ENCODE assay signal across 1 cellular context in genomic region chr3:172175254-172175599, GRCh38.
TF ChIP-seq lines count a peak whose summit lies in the region.

No MANE protein-coding gene starts in this region.

TF ChIP-seq in H1, 55 proteins besides CTCF, POLR2A, EP300 and RAD21 (continued from another document):
- TF ChIP-seq RBBP5 (IDR thresholded peaks at IDR 0.05; ENCODE audit: borderline replicate concordance, low read depth, low read length): no peak
- TF ChIP-seq, protein P1, sequence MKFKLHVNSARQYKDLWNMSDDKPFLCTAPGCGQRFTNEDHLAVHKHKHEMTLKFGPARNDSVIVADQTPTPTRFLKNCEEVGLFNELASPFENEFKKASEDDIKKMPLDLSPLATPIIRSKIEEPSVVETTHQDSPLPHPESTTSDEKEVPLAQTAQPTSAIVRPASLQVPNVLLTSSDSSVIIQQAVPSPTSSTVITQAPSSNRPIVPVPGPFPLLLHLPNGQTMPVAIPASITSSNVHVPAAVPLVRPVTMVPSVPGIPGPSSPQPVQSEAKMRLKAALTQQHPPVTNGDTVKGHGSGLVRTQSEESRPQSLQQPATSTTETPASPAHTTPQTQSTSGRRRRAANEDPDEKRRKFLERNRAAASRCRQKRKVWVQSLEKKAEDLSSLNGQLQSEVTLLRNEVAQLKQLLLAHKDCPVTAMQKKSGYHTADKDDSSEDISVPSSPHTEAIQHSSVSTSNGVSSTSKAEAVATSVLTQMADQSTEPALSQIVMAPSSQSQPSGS (IDR thresholded peaks at IDR 0.05; ENCODE audit: low read length): no peak
- TF ChIP-seq SIRT6 (IDR thresholded peaks at IDR 0.05; ENCODE audit: low read length): no peak
- TF ChIP-seq SP1 (IDR thresholded peaks at IDR 0.05; ENCODE audit: low read depth, low read length): no peak
- TF ChIP-seq BACH1 (IDR thresholded peaks at IDR 0.05; ENCODE audit: low read length): no peak
- TF ChIP-seq TAF7 (optimal IDR thresholded peaks at IDR 0.05; ENCODE audit: borderline replicate concordance, low read depth, low read length): no peak
- no peak for TF ChIP-seq CBX5 (IDR thresholded peaks at IDR 0.05; ENCODE audit: low read depth, low read length)
- TF ChIP-seq TCF12 (IDR thresholded peaks at IDR 0.05; ENCODE audit: low read depth, low read length): no peak
- TF ChIP-seq, protein P2, sequence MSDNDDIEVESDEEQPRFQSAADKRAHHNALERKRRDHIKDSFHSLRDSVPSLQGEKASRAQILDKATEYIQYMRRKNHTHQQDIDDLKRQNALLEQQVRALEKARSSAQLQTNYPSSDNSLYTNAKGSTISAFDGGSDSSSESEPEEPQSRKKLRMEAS (IDR thresholded peaks at IDR 0.05): no peak
- TF ChIP-seq SRF (IDR thresholded peaks at IDR 0.05; ENCODE audit: low read depth, low read length): no peak
- no peak for TF ChIP-seq CHD1 (IDR thresholded peaks at IDR 0.05; ENCODE audit: low read depth, low read length)
- TF ChIP-seq SIX5 (IDR thresholded peaks at IDR 0.05; ENCODE audit: low read depth, low read length): no peak
- TF ChIP-seq RXRA (IDR thresholded peaks at IDR 0.05; ENCODE audit: insufficient read depth, low read depth, low read length): no peak
TF ChIP-seq in H1: peak in this region for 0.
